In genomic region chr15:80605591-80606150, GRCh38 we compare ENCODE assay signal across 15 cellular contexts.
DNase-seq lines count a peak whose midpoint lies in the region; ATAC-seq and TF ChIP-seq lines count a peak whose summit lies in the region.
"Had no signal": no experiment of that assay in that cellular context is flagged by ENCODE, and none has a peak within 500 bp of the region (broad histone marks: within the 10 kb centered on the region; RNA-seq: fewer than 3 reads in every experiment).

No MANE protein-coding gene starts in this region.

- peaks cover 19% of the 10 kb centered on the region for H3K27me3 Mint-ChIP-seq in activated CD8-positive, alpha-beta memory T cell treated with anti-CD3 and anti-CD28 coated beads, Interleukin-2, amount 10 ng/mL, durations not matched to agents 7 days and 5 days
- peaks cover 4% of the 10 kb centered on the region for H3K27me3 Mint-ChIP-seq in nephron progenitor cell (ENCODE audit: low read depth, poor library complexity)

- intact Hi-C loops in sciatic nerve (cut with DNase I): no loop called here

- TF ChIP-seq CTCF in nephron progenitor cell (IDR thresholded peaks at IDR 0.05): no peak

- H3K27ac Mint-ChIP-seq in activated CD8-positive, alpha-beta memory T cell treated with anti-CD3 and anti-CD28 coated beads, Interleukin-2, amount 10 ng/mL, durations not matched to agents 7 days and 5 days: no peak overlapping the region
- H3K27ac Mint-ChIP-seq in nephron progenitor cell: peak overlapping the region; percentile 89
- H3K27ac Mint-ChIP-seq in stimulated activated effector memory CD8-positive, alpha-beta T cell treated with anti-CD3 and anti-CD28 coated beads, Interleukin-12 subunit alpha, Interleukin-12 subunit beta, amount 100 ng/mL, for 72 hours: peak overlapping the region; percentile 34
- H3K27ac Mint-ChIP-seq: CD14-positive monocyte had no signal

- DNase-seq in activated CD8-positive, alpha-beta memory T cell treated with anti-CD3 and anti-CD28 coated beads, Interleukin-2, amount 10 ng/mL, durations not matched to agents 7 days and 5 days: peak; percentile 19
- DNase-seq in activated CD8-positive, alpha-beta memory T cell treated with anti-CD3 and anti-CD28 coated beads, Interleukin-2, amount 50 U/mL, for 48 hours: no peak
- DNase-seq in cerebellum (ENCODE audit: low spot score) (peak; percentile 68), nephron progenitor cell (no peak), GM19240 (ENCODE audit: insufficient read length, low spot score) (no peak), sciatic nerve (ENCODE audit: low spot score) (no peak), amygdala (lab: John Stamatoyannopoulos, UW) (no peak)
- no peak for DNase-seq in stimulated activated effector memory CD8-positive, alpha-beta T cell treated with anti-CD3 and anti-CD28 coated beads, Interleukin-12 subunit alpha, Interleukin-12 subunit beta, amount 100 ng/mL, for 72 hours (ENCODE audit: low spot score in 2 of 2)
- DNase-seq: 8988T; CD4-positive, alpha-beta memory T cell; DMS153; DMS79; GF-D8; GM23248 had no signal

- no peaks in the 10 kb centered on the region for H3K36me3 Mint-ChIP-seq in activated CD8-positive, alpha-beta memory T cell treated with anti-CD3 and anti-CD28 coated beads, Interleukin-2, amount 10 ng/mL, durations not matched to agents 7 days and 5 days
- H3K36me3 Mint-ChIP-seq in nephron progenitor cell (ENCODE audit: low read depth): no peaks in the 10 kb centered on the region
- H3K36me3 Mint-ChIP-seq in stimulated activated effector memory CD8-positive, alpha-beta T cell treated with anti-CD3 and anti-CD28 coated beads, Interleukin-12 subunit alpha, Interleukin-12 subunit beta, amount 100 ng/mL, for 72 hours: no peaks in the 10 kb centered on the region
- H3K36me3 Mint-ChIP-seq: CD14-positive monocyte; CD4-positive, alpha-beta memory T cell had no signal

- ATAC-seq in activated CD8-positive, alpha-beta memory T cell treated with anti-CD3 and anti-CD28 coated beads, Interleukin-2, amount 10 ng/mL, durations not matched to agents 7 days and 5 days: no peak
- ATAC-seq in stimulated activated effector memory CD8-positive, alpha-beta T cell treated with anti-CD3 and anti-CD28 coated beads, Interleukin-12 subunit alpha, Interleukin-12 subunit beta, amount 100 ng/mL, for 72 hours: no peak
- ATAC-seq in sciatic nerve: no peak

- H3K9me3 Mint-ChIP-seq in activated CD8-positive, alpha-beta memory T cell treated with anti-CD3 and anti-CD28 coated beads, Interleukin-2, amount 10 ng/mL, durations not matched to agents 7 days and 5 days (ENCODE audit: low read depth): no peaks in the 10 kb centered on the region
- no peaks in the 10 kb centered on the region for H3K9me3 Mint-ChIP-seq in nephron progenitor cell
- H3K9me3 Mint-ChIP-seq in stimulated activated effector memory CD8-positive, alpha-beta T cell treated with anti-CD3 and anti-CD28 coated beads, Interleukin-12 subunit alpha, Interleukin-12 subunit beta, amount 100 ng/mL, for 72 hours: no peaks in the 10 kb centered on the region

- no peaks in the 10 kb centered on the region for H3K4me1 Mint-ChIP-seq in activated CD8-positive, alpha-beta memory T cell treated with anti-CD3 and anti-CD28 coated beads, Interleukin-2, amount 10 ng/mL, durations not matched to agents 7 days and 5 days
- H3K4me1 Mint-ChIP-seq in nephron progenitor cell: peaks cover 16% of the 10 kb centered on the region
- H3K4me1 Mint-ChIP-seq in stimulated activated effector memory CD8-positive, alpha-beta T cell treated with anti-CD3 and anti-CD28 coated beads, Interleukin-12 subunit alpha, Interleukin-12 subunit beta, amount 100 ng/mL, for 72 hours: no peaks in the 10 kb centered on the region
- H3K4me1 Mint-ChIP-seq: CD14-positive monocyte; CD4-positive, alpha-beta memory T cell had no signal

- H3K4me3 Mint-ChIP-seq in activated CD8-positive, alpha-beta memory T cell treated with anti-CD3 and anti-CD28 coated beads, Interleukin-2, amount 10 ng/mL, durations not matched to agents 7 days and 5 days: no peak overlapping the region
- H3K4me3 Mint-ChIP-seq in nephron progenitor cell: no peak overlapping the region
- H3K4me3 Mint-ChIP-seq in stimulated activated effector memory CD8-positive, alpha-beta T cell treated with anti-CD3 and anti-CD28 coated beads, Interleukin-12 subunit alpha, Interleukin-12 subunit beta, amount 100 ng/mL, for 72 hours: no peak overlapping the region
- H3K4me3 Mint-ChIP-seq: CD14-positive monocyte; CD4-positive, alpha-beta memory T cell had no signal

- CTCF ChIA-PET in activated CD8-positive, alpha-beta memory T cell treated with anti-CD3 and anti-CD28 coated beads, Interleukin-2, amount 10 ng/mL, durations not matched to agents 7 days and 5 days (lab: Charles Lee): no interaction called here

Comparison
In these comparisons a context has a peak if more than half of its experiments do, and no peak if none do; other contexts are left out.
1. DNase-seq: peak in activated CD8-positive, alpha-beta memory T cell treated with anti-CD3 and anti-CD28 coated beads, Interleukin-2, amount 10 ng/mL, durations not matched to agents 7 days and 5 days (single experiment) and cerebellum (single experiment); none in activated CD8-positive, alpha-beta memory T cell treated with anti-CD3 and anti-CD28 coated beads, Interleukin-2, amount 50 U/mL, for 48 hours (single experiment), nephron progenitor cell (single experiment), stimulated activated effector memory CD8-positive, alpha-beta T cell treated with anti-CD3 and anti-CD28 coated beads, Interleukin-12 subunit alpha, Interleukin-12 subunit beta, amount 100 ng/mL, for 72 hours (0 of 2), GM19240 (single experiment), sciatic nerve (single experiment) and amygdala (0 of 56).